ENCODE assay signal across 14 cellular contexts in genomic region chr11:8352090-8352489, GRCh38.
"Had no signal": no experiment of that assay in that cellular context is flagged by ENCODE, and none has a peak within 500 bp of the region (broad histone marks: within the 10 kb centered on the region; RNA-seq: fewer than 3 reads in every experiment).

No MANE protein-coding gene starts in this region.

- H3K36me3 ChIP-seq: colonic mucosa had no signal

- H3K4me1 ChIP-seq: colonic mucosa, foreskin keratinocyte had no signal

- H3K9me3 ChIP-seq: colonic mucosa had no signal

- ATAC-seq: foreskin keratinocyte; naive thymus-derived CD8-positive, alpha-beta T cell had no signal

- H3K9me3 Mint-ChIP-seq: endodermal cell, type B pancreatic cell had no signal

- H3K27ac Mint-ChIP-seq: endodermal cell; naive thymus-derived CD8-positive, alpha-beta T cell; type B pancreatic cell had no signal

- H3K4me3 Mint-ChIP-seq: endodermal cell; naive thymus-derived CD8-positive, alpha-beta T cell; type B pancreatic cell had no signal

- H3K4me2 ChIP-seq: smooth muscle cell had no signal

- H3K4me1 Mint-ChIP-seq: endodermal cell had no signal

- H3K27me3 ChIP-seq: colonic mucosa had no signal

- H3K4me3 ChIP-seq: colonic mucosa, smooth muscle cell had no signal

- DNase-seq: colonic mucosa; dermis blood vessel endothelial cell; effector CD4-positive, alpha-beta T cell; endodermal cell; erythroblast; foreskin keratinocyte; mammary epithelial cell; stimulated activated CD4-positive, alpha-beta T cell treated with anti-CD3 and anti-CD28 coated beads, Interleukin-2, amount 100 ng/mL, for 48 hours; stimulated activated naive CD4-positive, alpha-beta T cell treated with Interleukin-2 at 50 U/mL for 16 hours had no signal

- H3K36me3 Mint-ChIP-seq: naive thymus-derived CD8-positive, alpha-beta T cell; type B pancreatic cell had no signal

- FAIRE-seq: endothelial cell of umbilical vein, urothelium cell line had no signal

- H3K27ac ChIP-seq: colonic mucosa, foreskin keratinocyte had no signal
